Comparison of ENCODE assay signal across 1 cellular context in genomic region chr16:67458121-67458641, GRCh38.
TF ChIP-seq lines count a peak whose summit lies in the region.

No MANE protein-coding gene starts in this region.

TF ChIP-seq in HepG2, 621 proteins besides CTCF, POLR2A, EP300 and RAD21:
- TF ChIP-seq KIAA2018 (CRISPR knock-in tag; IDR thresholded peaks at IDR 0.05; ENCODE audit: borderline replicate concordance) = no peak
- 0 out of 2 replicates have a peak, but pooled peaks have one; percentile 2 for TF ChIP-seq RFXAP (CRISPR knock-in tag; IDR thresholded peaks at IDR 0.05; ENCODE audit: borderline replicate concordance)
- TF ChIP-seq ZNF446 (CRISPR knock-in tag; IDR thresholded peaks at IDR 0.05) = no peak
